Comparison of ENCODE assay signal across 10 cellular contexts in genomic region chr1:204564835-204565234, GRCh38.
A peak's percentile ranks its signal among the peaks of the same experiment; 100 is the strongest.
DNase-seq lines count a peak whose midpoint lies in the region; ATAC-seq and TF ChIP-seq lines count a peak whose summit lies in the region.
"Had no signal": no experiment of that assay in that cellular context is flagged by ENCODE, and none has a peak within 500 bp of the region (broad histone marks: within the 10 kb centered on the region; RNA-seq: fewer than 3 reads in every experiment).

No MANE protein-coding gene starts in this region.

- TF ChIP-seq CTCF in VCaP (conservative IDR thresholded peaks at IDR 0.05), result no peak

- ATAC-seq in HG02884 (IDR thresholded peaks at IDR 0.05; ENCODE audit: unreplicated experiment), result peak; percentile 79
- ATAC-seq: sciatic nerve had no signal

- H3K27ac ChIP-seq in VCaP, result peak overlapping the region; percentile 44
- no peak overlapping the region for H3K27ac ChIP-seq in caudate nucleus (ENCODE audit: low read depth, low read length)
- H3K27ac ChIP-seq: C4-2B had no signal

- DNase-seq in stimulated activated CD4-positive, alpha-beta T cell treated with anti-CD3 and anti-CD28 coated beads, Interleukin-1b, Interleukin-23, amount 100 ng/mL, for 48 hours, result peak; percentile 23
- DNase-seq in stimulated activated CD4-positive, alpha-beta T cell treated with anti-CD3 and anti-CD28 coated beads, Interleukin-4, amount 100 ng/mL, for 1 hour, result no peak
- DNase-seq in putamen (ENCODE audit: low spot score), result no peak
- DNase-seq in RKO (ENCODE audit: low spot score), result no peak
- DNase-seq in caudate nucleus (lab: John Stamatoyannopoulos, UW), result no peak
- DNase-seq in NCI-H1436 treated with DMSO at 0.1 percent for 48 hours (lab: John Stamatoyannopoulos, UW), result no peak
